ENCODE assay signal across 8 cellular contexts in genomic region chr4:139175647-139176298, GRCh38. TPM values are rescaled to one million over a fixed set of nuclear protein-coding genes. Genes with fewer than 3 reads are reported as not detected.
DNase-seq lines count a peak whose midpoint lies in the region; ATAC-seq and TF ChIP-seq lines count a peak whose summit lies in the region.

No MANE protein-coding gene starts in this region.

- H3K9me3 Mint-ChIP-seq in activated T-cell treated with anti-CD3 and anti-CD28 coated beads, Interleukin-2, amount 50 U/mL, for 24 hours, result no peaks in the 10 kb centered on the region

- peak overlapping the region; percentile 83 for H3K4me3 ChIP-seq in NT2/D1 (ENCODE audit: insufficient read length, low read depth)
- H3K4me3 ChIP-seq in colonic mucosa, result peak overlapping the region; percentile 75
- H3K4me3 ChIP-seq in mucosa of rectum (ENCODE audit: low read length in 2 of 2), result peak overlapping the region; percentile 76 to 80

- ATAC-seq in HG03175 (IDR thresholded peaks at IDR 0.05; ENCODE audit: unreplicated experiment), result no peak
- ATAC-seq in HG03571 (IDR thresholded peaks at IDR 0.05; ENCODE audit: unreplicated experiment), result no peak

- TF ChIP-seq CTCF in colonic mucosa (IDR thresholded peaks at IDR 0.05), result no peak

- H3K4me3 Mint-ChIP-seq in activated T-cell treated with anti-CD3 and anti-CD28 coated beads, Interleukin-2, amount 50 U/mL, for 24 hours, result peak overlapping the region; percentile 86

- H3K36me3 Mint-ChIP-seq in activated T-cell treated with anti-CD3 and anti-CD28 coated beads, Interleukin-2, amount 50 U/mL, for 24 hours (ENCODE audit: low read depth), result no peaks in the 10 kb centered on the region

- H3K27me3 ChIP-seq in NT2/D1 (ENCODE audit: insufficient read depth, insufficient read length) (no peaks in the 10 kb centered on the region), colonic mucosa (no peaks in the 10 kb centered on the region), mucosa of rectum (ENCODE audit: control insufficient read depth in 2 of 2, insufficient read depth in 2 of 2, low read length in 2 of 2) (no peaks in the 10 kb centered on the region)

- no peaks in the 10 kb centered on the region for H3K36me3 ChIP-seq in NT2/D1 (ENCODE audit: insufficient read depth, insufficient read length, low read length)
- H3K36me3 ChIP-seq in colonic mucosa, result no peaks in the 10 kb centered on the region
- H3K36me3 ChIP-seq in mucosa of rectum (ENCODE audit: control insufficient read depth in 2 of 2, insufficient read depth in 2 of 2, low read length in 2 of 2), result no peaks in the 10 kb centered on the region

- peaks cover 13% of the 10 kb centered on the region for H3K27me3 Mint-ChIP-seq in activated T-cell treated with anti-CD3 and anti-CD28 coated beads, Interleukin-2, amount 50 U/mL, for 24 hours

- no peaks in the 10 kb centered on the region for H3K4me1 ChIP-seq in NT2/D1 (ENCODE audit: insufficient read depth, insufficient read length)
- H3K4me1 ChIP-seq in colonic mucosa, result no peaks in the 10 kb centered on the region
- peaks cover 8 to 10% of the 10 kb centered on the region in 2 donors for H3K4me1 ChIP-seq in mucosa of rectum (ENCODE audit: control insufficient read depth in 2 of 2, insufficient read depth in 2 of 2, low read length in 2 of 2)

- peak overlapping the region; percentile 99 for H3K27ac ChIP-seq in colonic mucosa
- peak overlapping the region; percentile 99 for H3K27ac ChIP-seq in mucosa of rectum (ENCODE audit: low read depth in 2 of 2, low read length in 2 of 2)

- peak overlapping the region; percentile 74 for H3K27ac Mint-ChIP-seq in activated T-cell treated with anti-CD3 and anti-CD28 coated beads, Interleukin-2, amount 50 U/mL, for 24 hours

- intact Hi-C loops in colonic mucosa (cut with DNase I), result loop anchor here (5.0 kb wide), 1 partner anchor 93 kb away; no protein-coding TSS in a partner anchor

- H3K9ac ChIP-seq in NT2/D1 (ENCODE audit: insufficient read length, low read depth), result peak overlapping the region; percentile 82
- H3K9ac ChIP-seq in colonic mucosa (ENCODE audit: low read depth in 2 of 2, low read length in 2 of 2), result peak overlapping the region; percentile 85 to 98
- peak overlapping the region; percentile 60 to 97 for H3K9ac ChIP-seq in mucosa of rectum (ENCODE audit: low read depth in 1 of 2, low read length in 2 of 2)

- peaks cover 32% of the 10 kb centered on the region for H3K4me1 Mint-ChIP-seq in activated T-cell treated with anti-CD3 and anti-CD28 coated beads, Interleukin-2, amount 50 U/mL, for 24 hours (ENCODE audit: low read depth)

- DNase-seq in activated T-cell treated with anti-CD3 and anti-CD28 coated beads, Interleukin-2, amount 50 U/mL, for 24 hours, result peak; percentile 56
- no peak for DNase-seq in activated T-cell treated with anti-CD3 and anti-CD28 coated beads for 4 hours
- DNase-seq in NT2/D1 (ENCODE audit: low read depth, low spot score), result no peak
- DNase-seq in colonic mucosa, result no peak
- no peak for DNase-seq in 8988T

- H3K9me3 ChIP-seq in NT2/D1 (ENCODE audit: insufficient read depth, low read length), result no peaks in the 10 kb centered on the region
- H3K9me3 ChIP-seq in colonic mucosa, result no peaks in the 10 kb centered on the region
- H3K9me3 ChIP-seq in mucosa of rectum (ENCODE audit: control insufficient read depth in 2 of 2, low read length in 2 of 2), result no peaks in the 10 kb centered on the region

RNA-seq across cellular contexts. Expression of gene ELF2, which starts 1.2 kb away (rescaled TPM):
- total RNA-seq in colonic mucosa, result 10 to 100 TPM; 30.0 to 40.0 TPM
